In genomic region chr3:9736831-9737230, GRCh38 we compare ENCODE assay signal across 19 cellular contexts. TPM values are rescaled to one million over a fixed set of nuclear protein-coding genes. Genes with fewer than 3 reads are reported as not detected.
A peak's percentile ranks its signal among the peaks of the same experiment; 100 is the strongest.
DNase-seq lines count a peak whose midpoint lies in the region; ATAC-seq, FAIRE-seq and TF ChIP-seq lines count a peak whose summit lies in the region.
"Had no signal": no experiment of that assay in that cellular context is flagged by ENCODE, and none has a peak within 500 bp of the region (broad histone marks: within the 10 kb centered on the region; RNA-seq: fewer than 3 reads in every experiment).

No MANE protein-coding gene starts in this region.

- TF ChIP-seq RAD21 in K562 (CRISPR knock-in tag; conservative IDR thresholded peaks at IDR 0.05 in 1 of 2, IDR thresholded peaks at IDR 0.05 in 1 of 2) = no peak

- H3K27me3 ChIP-seq in K562 (ENCODE audit: control insufficient read depth in 2 of 2, insufficient read depth in 2 of 2, low read length in 2 of 2) = no peaks in the 10 kb centered on the region
- H3K27me3 ChIP-seq: neutrophil had no signal

- TF ChIP-seq CTCF in K562 (IDR thresholded peaks at IDR 0.05 in 2 of 3, conservative IDR thresholded peaks at IDR 0.05 in 1 of 3; ENCODE audit: insufficient read depth in 2 of 3, low read depth in 1 of 3, low read length in 3 of 3) (no peak), neural crest cell (conservative IDR thresholded peaks at IDR 0.05) (no peak)

- BruUV-seq in K562 (replicated peaks; lab: Mats Ljungman, UMichigan) = no TSS peak

- no peak overlapping the region for H2AFZ ChIP-seq in K562 (ENCODE audit: low read depth, low read length)

- TF ChIP-seq EP300 in K562 (IDR thresholded peaks at IDR 0.05; ENCODE audit: low read length) = no peak

- no peak overlapping the region for H3K4me3 ChIP-seq in K562

- peak overlapping the region; percentile 8 for H3K27ac Mint-ChIP-seq in activated CD8-positive, alpha-beta memory T cell treated with anti-CD3 and anti-CD28 coated beads, Interleukin-2, amount 10 ng/mL, durations not matched to agents 7 days and 5 days
- no peak overlapping the region for H3K27ac Mint-ChIP-seq in neural crest cell (ENCODE audit: unreplicated experiment)
- no peak overlapping the region for H3K27ac Mint-ChIP-seq in activated T-helper 1 cell treated with anti-CD3 and anti-CD28 coated beads, Interleukin-12 subunit alpha, Interleukin-12 subunit beta, Interleukin-2, Interleukin-4 antibody, amounts not matched to agents 30 ng/mL and 10 ng/mL and 1 ng/mL, durations not matched to agents 14 hours and 24 hours and 36 hours

- 67% methylated on average over 2 of the region's 2 CpGs for WGBS in K562 (ENCODE audit: insufficient coverage, low coverage, missing lambda C conversion rate)

- H3K9me3 Mint-ChIP-seq in activated CD8-positive, alpha-beta memory T cell treated with anti-CD3 and anti-CD28 coated beads, Interleukin-2, amount 10 ng/mL, durations not matched to agents 7 days and 5 days (ENCODE audit: low read depth) = no peaks in the 10 kb centered on the region
- no peaks in the 10 kb centered on the region for H3K9me3 Mint-ChIP-seq in neural crest cell
- H3K9me3 Mint-ChIP-seq in activated T-helper 1 cell treated with anti-CD3 and anti-CD28 coated beads, Interleukin-12 subunit alpha, Interleukin-12 subunit beta, Interleukin-2, Interleukin-4 antibody, amounts not matched to agents 30 ng/mL and 10 ng/mL and 1 ng/mL, durations not matched to agents 14 hours and 24 hours and 36 hours = no peaks in the 10 kb centered on the region

- peaks cover 49% of the 10 kb centered on the region for H3K4me1 Mint-ChIP-seq in activated CD8-positive, alpha-beta memory T cell treated with anti-CD3 and anti-CD28 coated beads, Interleukin-2, amount 10 ng/mL, durations not matched to agents 7 days and 5 days
- peaks cover 17% of the 10 kb centered on the region for H3K4me1 Mint-ChIP-seq in neural crest cell
- H3K4me1 Mint-ChIP-seq in activated T-helper 1 cell treated with anti-CD3 and anti-CD28 coated beads, Interleukin-12 subunit alpha, Interleukin-12 subunit beta, Interleukin-2, Interleukin-4 antibody, amounts not matched to agents 30 ng/mL and 10 ng/mL and 1 ng/mL, durations not matched to agents 14 hours and 24 hours and 36 hours (ENCODE audit: low read depth) = peaks cover 46% of the 10 kb centered on the region

- H3K9ac ChIP-seq in K562 (ENCODE audit: insufficient read depth in 1 of 2, low read depth in 2 of 2, low read length in 2 of 2) = no peak overlapping the region

- in situ Hi-C loops in K562 (cut with MboI) = no loop called here

- DNase-seq in activated CD8-positive, alpha-beta memory T cell treated with anti-CD3 and anti-CD28 coated beads, Interleukin-2, amount 10 ng/mL, durations not matched to agents 7 days and 5 days = no peak
- no peak for DNase-seq in activated CD8-positive, alpha-beta memory T cell treated with anti-CD3 and anti-CD28 coated beads, Interleukin-2, amount 50 U/mL, for 48 hours
- DNase-seq in HUDEP-2 (lab: John Stamatoyannopoulos, UW; ENCODE audit: unreplicated experiment in 76 of 76) (peak in 72 of 76 experiments; percentile 9 to 85 (median 55)), K562 (ENCODE audit: extremely low read depth in 1 of 4, low spot score in 3 of 4) (no peak), neural crest cell (ENCODE audit: low read depth, low spot score) (no peak), NCI-H2081 treated with DMSO at 0.1 percent for 48 hours (lab: John Stamatoyannopoulos, UW) (no peak)
- DNase-seq in activated T-helper 1 cell treated with anti-CD3 and anti-CD28 coated beads, Interleukin-12 subunit alpha, Interleukin-12 subunit beta, Interleukin-2, Interleukin-4 antibody, amounts not matched to agents 30 ng/mL and 10 ng/mL and 1 ng/mL, durations not matched to agents 14 hours and 24 hours and 36 hours (ENCODE audit: low spot score) = no peak
- DNase-seq: central memory CD4-positive, alpha-beta T cell; NCI-H1436 treated with DMSO at 0.1 percent for 48 hours; NCI-H82 had no signal

- H3K27ac ChIP-seq in K562 (ENCODE audit: extremely low read depth, low read depth, low read length) = no peak overlapping the region
- H3K27ac ChIP-seq: C4-2B, neutrophil had no signal

- H3K36me3 ChIP-seq in K562 (ENCODE audit: control insufficient read depth, insufficient read depth, low read length) = peaks cover 89% of the 10 kb centered on the region

- FAIRE-seq in K562 (lab: Jason Lieb, UNC) = no peak
- FAIRE-seq: GM12891, RCC 7860 had no signal

- peaks cover 23% of the 10 kb centered on the region for H4K20me1 ChIP-seq in K562 (replicated peaks; ENCODE audit: control insufficient read depth, insufficient read depth, low read length)

- H3K4me2 ChIP-seq in K562 (ENCODE audit: insufficient read depth, low read length) = no peak overlapping the region

- TF ChIP-seq POLR2A in K562 (conservative IDR thresholded peaks at IDR 0.05) = no peak

- POLR2A ChIA-PET in K562 (lab: Yijun Ruan, JAX) = interaction anchor here (0.5 to 3.6 kb wide), 11 partner anchors 10 to 547 kb away, joined by 3 to 58 read pairs (median 3); partner anchors contain the start of gene OGG1

- CTCF ChIA-PET in activated CD8-positive, alpha-beta memory T cell treated with anti-CD3 and anti-CD28 coated beads, Interleukin-2, amount 10 ng/mL, durations not matched to agents 7 days and 5 days (lab: Charles Lee) = interaction anchor here (1.4 to 3.9 kb wide), 3 partner anchors 10 to 383 kb away, joined by 4 to 16 read pairs (median 7); partner anchors contain the start of genes ARPC4 and TADA3
- CTCF ChIA-PET in K562 (lab: Yijun Ruan, JAX; ENCODE audit: low intra/inter-chr PET ratio) = no interaction called here

- peaks cover 12 to 21% of the 10 kb centered on the region in 2 experiments; a peak in 4 of 5 replicates for H3K4me1 ChIP-seq in K562 (replicated peaks in 1 of 2; ENCODE audit: control insufficient read depth in 2 of 2, insufficient read depth in 2 of 2, low read length in 2 of 2)

- no peak overlapping the region for H3K4me3 Mint-ChIP-seq in activated CD8-positive, alpha-beta memory T cell treated with anti-CD3 and anti-CD28 coated beads, Interleukin-2, amount 10 ng/mL, durations not matched to agents 7 days and 5 days
- H3K4me3 Mint-ChIP-seq in neural crest cell = peak overlapping the region; percentile 44
- no peak overlapping the region for H3K4me3 Mint-ChIP-seq in activated T-helper 1 cell treated with anti-CD3 and anti-CD28 coated beads, Interleukin-12 subunit alpha, Interleukin-12 subunit beta, Interleukin-2, Interleukin-4 antibody, amounts not matched to agents 30 ng/mL and 10 ng/mL and 1 ng/mL, durations not matched to agents 14 hours and 24 hours and 36 hours

- peaks cover 48% of the 10 kb centered on the region for H3K36me3 Mint-ChIP-seq in activated CD8-positive, alpha-beta memory T cell treated with anti-CD3 and anti-CD28 coated beads, Interleukin-2, amount 10 ng/mL, durations not matched to agents 7 days and 5 days
- H3K36me3 Mint-ChIP-seq in neural crest cell (ENCODE audit: low read depth) = no peaks in the 10 kb centered on the region
- peaks cover 60% of the 10 kb centered on the region for H3K36me3 Mint-ChIP-seq in activated T-helper 1 cell treated with anti-CD3 and anti-CD28 coated beads, Interleukin-12 subunit alpha, Interleukin-12 subunit beta, Interleukin-2, Interleukin-4 antibody, amounts not matched to agents 30 ng/mL and 10 ng/mL and 1 ng/mL, durations not matched to agents 14 hours and 24 hours and 36 hours (ENCODE audit: low read depth)

- H3K9me1 ChIP-seq in K562 (ENCODE audit: control insufficient read depth, insufficient read depth, low read length) = no peaks in the 10 kb centered on the region

- H3K79me2 ChIP-seq in K562 (ENCODE audit: control insufficient read depth, insufficient read depth, low read length) = peaks cover 51% of the 10 kb centered on the region

- intact Hi-C loops in K562 (cut with micrococcal nuclease) = no loop called here
- intact Hi-C loops in activated T-helper 1 cell treated with anti-CD3 and anti-CD28 coated beads, Interleukin-12 subunit alpha, Interleukin-12 subunit beta, Interleukin-2, Interleukin-4 antibody, amounts not matched to agents 30 ng/mL and 10 ng/mL and 1 ng/mL, durations not matched to agents 14 hours and 24 hours and 36 hours (cut with micrococcal nuclease) = no loop called here

- H3K9me3 ChIP-seq in K562 (replicated peaks; ENCODE audit: control insufficient read depth, insufficient read depth, low read depth, low read length) = no peaks in the 10 kb centered on the region
- H3K9me3 ChIP-seq: neutrophil had no signal

- ATAC-seq in activated CD8-positive, alpha-beta memory T cell treated with anti-CD3 and anti-CD28 coated beads, Interleukin-2, amount 10 ng/mL, durations not matched to agents 7 days and 5 days = no peak
- no peak for ATAC-seq in K562
- no peak for ATAC-seq in GM18870 (IDR thresholded peaks at IDR 0.05; ENCODE audit: unreplicated experiment)
- ATAC-seq: esophagus mucosa, left lobe of liver had no signal

- H3K27me3 Mint-ChIP-seq in activated CD8-positive, alpha-beta memory T cell treated with anti-CD3 and anti-CD28 coated beads, Interleukin-2, amount 10 ng/mL, durations not matched to agents 7 days and 5 days = no peaks in the 10 kb centered on the region
- H3K27me3 Mint-ChIP-seq in neural crest cell (ENCODE audit: low read depth) = no peaks in the 10 kb centered on the region
- H3K27me3 Mint-ChIP-seq in activated T-helper 1 cell treated with anti-CD3 and anti-CD28 coated beads, Interleukin-12 subunit alpha, Interleukin-12 subunit beta, Interleukin-2, Interleukin-4 antibody, amounts not matched to agents 30 ng/mL and 10 ng/mL and 1 ng/mL, durations not matched to agents 14 hours and 24 hours and 36 hours (ENCODE audit: insufficient read depth) = no peaks in the 10 kb centered on the region

RNA-seq across cellular contexts. Expression of gene BRPF1, which starts 5.3 kb away (rescaled TPM):
- 10 to 100 TPM; 48.1 to 50.1 TPM for total RNA-seq in activated CD8-positive, alpha-beta memory T cell treated with anti-CD3 and anti-CD28 coated beads, Interleukin-2, amount 10 ng/mL, durations not matched to agents 7 days and 5 days
- 33.6 and 67.8 TPM in 2 replicates for total RNA-seq in K562 (2011; cell fraction: chromatin; rRNA removed; ENCODE audit: low replicate concordance)
- 33.7 and 49.2 TPM in 2 replicates for total RNA-seq in K562 (2011; cell fraction: nucleolus; rRNA removed)
- 26.6 and 32.0 TPM in 2 replicates for total RNA-seq in K562 (2011; cell fraction: nucleoplasm; rRNA removed)
- 29.9 and 38.9 TPM in 2 replicates for total RNA-seq in K562 (2014; rRNA removed)
- total RNA-seq in K562 (2014; rRNA removed; fragmentation: Illumina TruSeq; extraction: Trizol) = 12.6 and 13.5 TPM in 2 replicates
- total RNA-seq in K562 (2015; rRNA removed; fragmentation: Illumina TruSeq; extraction: Trizol) = 23.5 and 25.5 TPM in 2 replicates
- total RNA-seq in K562 (2021) = 40.2 and 40.6 TPM in 2 replicates
- polyA plus RNA-seq in K562 (2011; rRNA removed) = 12.7 and 16.6 TPM in 2 replicates
- polyA plus RNA-seq in K562 (2011; cell fraction: cytosol; rRNA removed) = 12.3 and 19.3 TPM in 2 replicates
- polyA plus RNA-seq in K562 (2011; cell fraction: nucleus; rRNA removed) = 46.8 and 95.4 TPM in 2 replicates
- 23.7 and 24.3 TPM in 2 replicates for polyA plus RNA-seq in K562 (2012)
- polyA plus RNA-seq in K562 (2014; fragmentation: Illumina TruSeq; extraction: Trizol) = 26.7 and 30.5 TPM in 2 replicates
- 1 to 10 TPM; 1.1 to 1.4 TPM for polyA plus RNA-seq in K562 (2014; fragmentation: Nextera tagmentation; extraction: Ambion mirVana)
- 26.0 and 32.8 TPM in 2 replicates for polyA plus RNA-seq in K562 (2014; rRNA removed)
- 14.6 and 16.9 TPM in 2 replicates for polyA minus RNA-seq in K562 (2011; rRNA and poly(A)+ RNA removed)
- 15.2 and 22.2 TPM in 2 replicates for polyA minus RNA-seq in K562 (2011; cell fraction: cytosol; rRNA and poly(A)+ RNA removed)
- polyA minus RNA-seq in K562 (2011; cell fraction: nucleus; rRNA and poly(A)+ RNA removed) = 24.9 and 29.5 TPM in 2 replicates
- 36.9 and 39.2 TPM in 2 replicates for total RNA-seq in neural crest cell
- total RNA-seq in activated T-helper 1 cell treated with anti-CD3 and anti-CD28 coated beads, Interleukin-12 subunit alpha, Interleukin-12 subunit beta, Interleukin-2, Interleukin-4 antibody, amounts not matched to agents 30 ng/mL and 10 ng/mL and 1 ng/mL, durations not matched to agents 14 hours and 24 hours and 36 hours = 44.6 and 45.9 TPM in 2 replicates

RNA-seq across cellular contexts. Expression of gene OGG1, which starts 12.9 kb away (rescaled TPM):
- total RNA-seq in activated CD8-positive, alpha-beta memory T cell treated with anti-CD3 and anti-CD28 coated beads, Interleukin-2, amount 10 ng/mL, durations not matched to agents 7 days and 5 days = 10 to 100 TPM; 32.1 to 34.5 TPM
- total RNA-seq in K562 (2011; cell fraction: chromatin; rRNA removed; ENCODE audit: low replicate concordance) = 74.9 and 150 TPM in 2 replicates
- total RNA-seq in K562 (2011; cell fraction: nucleolus; rRNA removed) = 93.6 and 122 TPM in 2 replicates
- total RNA-seq in K562 (2011; cell fraction: nucleoplasm; rRNA removed) = 99.4 and 140 TPM in 2 replicates
- 27.6 and 39.3 TPM in 2 replicates for total RNA-seq in K562 (2014; rRNA removed)
- total RNA-seq in K562 (2014; rRNA removed; fragmentation: Illumina TruSeq; extraction: Trizol) = 14.6 and 18.2 TPM in 2 replicates
- 26.4 and 27.5 TPM in 2 replicates for total RNA-seq in K562 (2015; rRNA removed; fragmentation: Illumina TruSeq; extraction: Trizol)
- total RNA-seq in K562 (2021) = 23.6 and 25.7 TPM in 2 replicates
- 26.6 and 31.0 TPM in 2 replicates for polyA plus RNA-seq in K562 (2011; rRNA removed)
- polyA plus RNA-seq in K562 (2011; cell fraction: cytosol; rRNA removed) = 27.6 and 51.7 TPM in 2 replicates
- polyA plus RNA-seq in K562 (2011; cell fraction: nucleus; rRNA removed) = 41.4 and 56.0 TPM in 2 replicates
- polyA plus RNA-seq in K562 (2012) = 23.4 and 31.1 TPM in 2 replicates
- polyA plus RNA-seq in K562 (2014; fragmentation: Illumina TruSeq; extraction: Trizol) = 32.3 and 33.0 TPM in 2 replicates
- polyA plus RNA-seq in K562 (2014; fragmentation: Nextera tagmentation; extraction: Ambion mirVana) = 10 to 100 TPM in 1 of 2 experiments, 1 to 10 TPM in 1; 6.6 to 12.0 TPM
- polyA plus RNA-seq in K562 (2014; rRNA removed) = 24.4 and 26.5 TPM in 2 replicates
- polyA minus RNA-seq in K562 (2011; rRNA and poly(A)+ RNA removed) = 38.9 and 47.9 TPM in 2 replicates
- polyA minus RNA-seq in K562 (2011; cell fraction: cytosol; rRNA and poly(A)+ RNA removed) = 16.7 and 29.9 TPM in 2 replicates
- 52.4 and 57.1 TPM in 2 replicates for polyA minus RNA-seq in K562 (2011; cell fraction: nucleus; rRNA and poly(A)+ RNA removed)
- 38.6 and 39.8 TPM in 2 replicates for total RNA-seq in neural crest cell
- 40.2 and 40.6 TPM in 2 replicates for total RNA-seq in activated T-helper 1 cell treated with anti-CD3 and anti-CD28 coated beads, Interleukin-12 subunit alpha, Interleukin-12 subunit beta, Interleukin-2, Interleukin-4 antibody, amounts not matched to agents 30 ng/mL and 10 ng/mL and 1 ng/mL, durations not matched to agents 14 hours and 24 hours and 36 hours

RNA-seq across cellular contexts. Expression of gene CAMK1, which starts 32.9 kb away (rescaled TPM):
- total RNA-seq in activated CD8-positive, alpha-beta memory T cell treated with anti-CD3 and anti-CD28 coated beads, Interleukin-2, amount 10 ng/mL, durations not matched to agents 7 days and 5 days = 10 to 100 TPM; 31.7 to 57.7 TPM
- 2.0 and 4.8 TPM in 2 replicates for total RNA-seq in K562 (2011; cell fraction: chromatin; rRNA removed; ENCODE audit: low replicate concordance)
- total RNA-seq in K562 (2011; cell fraction: nucleolus; rRNA removed) = 4.2 and 4.6 TPM in 2 replicates
- 2.3 and 3.2 TPM in 2 replicates for total RNA-seq in K562 (2011; cell fraction: nucleoplasm; rRNA removed)
- total RNA-seq in K562 (2014; rRNA removed) = 10.7 and 13.9 TPM in 2 replicates
- 4.4 and 4.7 TPM in 2 replicates for total RNA-seq in K562 (2014; rRNA removed; fragmentation: Illumina TruSeq; extraction: Trizol)
- total RNA-seq in K562 (2015; rRNA removed; fragmentation: Illumina TruSeq; extraction: Trizol) = 6.1 and 6.6 TPM in 2 replicates
- total RNA-seq in K562 (2021) = 5.2 and 6.2 TPM in 2 replicates
- polyA plus RNA-seq in K562 (2011; rRNA removed) = 7.3 and 8.4 TPM in 2 replicates
- polyA plus RNA-seq in K562 (2011; cell fraction: cytosol; rRNA removed) = 5.8 and 12.1 TPM in 2 replicates
- 6.0 and 9.9 TPM in 2 replicates for polyA plus RNA-seq in K562 (2011; cell fraction: nucleus; rRNA removed)
- polyA plus RNA-seq in K562 (2012) = 7.7 and 9.7 TPM in 2 replicates
- 6.0 and 6.2 TPM in 2 replicates for polyA plus RNA-seq in K562 (2014; fragmentation: Illumina TruSeq; extraction: Trizol)
- polyA plus RNA-seq in K562 (2014; fragmentation: Nextera tagmentation; extraction: Ambion mirVana) = under 1 TPM; 0.23 to 0.39 TPM
- 7.7 and 10.6 TPM in 2 replicates for polyA plus RNA-seq in K562 (2014; rRNA removed)
- polyA minus RNA-seq in K562 (2011; rRNA and poly(A)+ RNA removed) = 2.6 and 2.9 TPM in 2 replicates
- polyA minus RNA-seq in K562 (2011; cell fraction: cytosol; rRNA and poly(A)+ RNA removed) = 3.1 and 3.6 TPM in 2 replicates
- polyA minus RNA-seq in K562 (2011; cell fraction: nucleus; rRNA and poly(A)+ RNA removed) = 1.3 and 2.4 TPM in 2 replicates
- 19.5 and 22.5 TPM in 2 replicates for total RNA-seq in neural crest cell
- total RNA-seq in activated T-helper 1 cell treated with anti-CD3 and anti-CD28 coated beads, Interleukin-12 subunit alpha, Interleukin-12 subunit beta, Interleukin-2, Interleukin-4 antibody, amounts not matched to agents 30 ng/mL and 10 ng/mL and 1 ng/mL, durations not matched to agents 14 hours and 24 hours and 36 hours = 55.0 and 57.8 TPM in 2 replicates

RNA-seq across cellular contexts. Expression of gene CPNE9, which starts 33.2 kb away (rescaled TPM):
- total RNA-seq in activated CD8-positive, alpha-beta memory T cell treated with anti-CD3 and anti-CD28 coated beads, Interleukin-2, amount 10 ng/mL, durations not matched to agents 7 days and 5 days = not detected
- total RNA-seq in K562 (2011; cell fraction: chromatin; rRNA removed; ENCODE audit: low replicate concordance) = not detected in 2 replicates
- not detected in 2 replicates for total RNA-seq in K562 (2011; cell fraction: nucleolus; rRNA removed)
- 0.46 TPM in 1 of 2 replicates, not detected in the other for total RNA-seq in K562 (2011; cell fraction: nucleoplasm; rRNA removed)
- total RNA-seq in K562 (2014; rRNA removed) (0.49 TPM in 1 of 2 replicates, not detected in the other), K562 (2014; rRNA removed; fragmentation: Illumina TruSeq; extraction: Trizol) (0.22 TPM in 1 of 2 replicates, not detected in the other), K562 (2015; rRNA removed; fragmentation: Illumina TruSeq; extraction: Trizol) (0.33 TPM in 1 of 2 replicates, not detected in the other), K562 (2021) (not detected in 2 replicates), neural crest cell (0.48 and 1.3 TPM in 2 replicates)
- polyA plus RNA-seq in K562 (2011; rRNA removed) (0.19 and 0.33 TPM in 2 replicates), K562 (2014; fragmentation: Illumina TruSeq; extraction: Trizol) (0.51 TPM in 1 of 2 replicates, not detected in the other), K562 (2014; fragmentation: Nextera tagmentation; extraction: Ambion mirVana) (under 1 TPM; 0.25 to 0.56 TPM), K562 (2014; rRNA removed) (0.24 and 0.34 TPM in 2 replicates)
- 0.03 and 0.34 TPM in 2 replicates for polyA plus RNA-seq in K562 (2011; cell fraction: cytosol; rRNA removed)
- polyA plus RNA-seq in K562 (2011; cell fraction: nucleus; rRNA removed) = 0.33 and 0.48 TPM in 2 replicates
- polyA plus RNA-seq in K562 (2012) = 0.36 and 0.91 TPM in 2 replicates
- polyA minus RNA-seq in K562 (2011; rRNA and poly(A)+ RNA removed) = not detected in 2 replicates
- polyA minus RNA-seq in K562 (2011; cell fraction: cytosol; rRNA and poly(A)+ RNA removed) = not detected in 2 replicates
- not detected in 2 replicates for polyA minus RNA-seq in K562 (2011; cell fraction: nucleus; rRNA and poly(A)+ RNA removed)
- 0.93 TPM in 1 of 2 replicates, not detected in the other for total RNA-seq in activated T-helper 1 cell treated with anti-CD3 and anti-CD28 coated beads, Interleukin-12 subunit alpha, Interleukin-12 subunit beta, Interleukin-2, Interleukin-4 antibody, amounts not matched to agents 30 ng/mL and 10 ng/mL and 1 ng/mL, durations not matched to agents 14 hours and 24 hours and 36 hours
- total RNA-seq: esophagus mucosa, left lobe of liver, mononuclear cell, renal cortical epithelial cell had no signal

RNA-seq across cellular contexts. Expression of gene TADA3, which starts 55.4 kb away (rescaled TPM):
- total RNA-seq in activated CD8-positive, alpha-beta memory T cell treated with anti-CD3 and anti-CD28 coated beads, Interleukin-2, amount 10 ng/mL, durations not matched to agents 7 days and 5 days = 10 to 100 TPM; 89.8 to 90.6 TPM
- total RNA-seq in K562 (2011; cell fraction: chromatin; rRNA removed; ENCODE audit: low replicate concordance) = 29.0 and 52.4 TPM in 2 replicates
- total RNA-seq in K562 (2011; cell fraction: nucleolus; rRNA removed) = 42.1 and 48.7 TPM in 2 replicates
- 34.6 and 42.7 TPM in 2 replicates for total RNA-seq in K562 (2011; cell fraction: nucleoplasm; rRNA removed)
- total RNA-seq in K562 (2014; rRNA removed) = 110 and 136 TPM in 2 replicates
- total RNA-seq in K562 (2014; rRNA removed; fragmentation: Illumina TruSeq; extraction: Trizol) = 32.7 and 40.6 TPM in 2 replicates
- 74.5 and 74.8 TPM in 2 replicates for total RNA-seq in K562 (2015; rRNA removed; fragmentation: Illumina TruSeq; extraction: Trizol)
- 85.8 and 89.7 TPM in 2 replicates for total RNA-seq in K562 (2021)
- 60.6 and 62.8 TPM in 2 replicates for polyA plus RNA-seq in K562 (2011; rRNA removed)
- 74.1 and 114 TPM in 2 replicates for polyA plus RNA-seq in K562 (2011; cell fraction: cytosol; rRNA removed)
- polyA plus RNA-seq in K562 (2011; cell fraction: nucleus; rRNA removed) = 61.6 and 83.0 TPM in 2 replicates
- polyA plus RNA-seq in K562 (2012) = 75.7 and 143 TPM in 2 replicates
- polyA plus RNA-seq in K562 (2014; fragmentation: Illumina TruSeq; extraction: Trizol) = 97.8 and 103 TPM in 2 replicates
- polyA plus RNA-seq in K562 (2014; fragmentation: Nextera tagmentation; extraction: Ambion mirVana) = 1 to 10 TPM; 4.1 to 6.3 TPM
- 91.6 and 94.0 TPM in 2 replicates for polyA plus RNA-seq in K562 (2014; rRNA removed)
- 29.9 and 37.5 TPM in 2 replicates for polyA minus RNA-seq in K562 (2011; rRNA and poly(A)+ RNA removed)
- polyA minus RNA-seq in K562 (2011; cell fraction: cytosol; rRNA and poly(A)+ RNA removed) = 52.9 and 57.8 TPM in 2 replicates
- 19.1 and 22.5 TPM in 2 replicates for polyA minus RNA-seq in K562 (2011; cell fraction: nucleus; rRNA and poly(A)+ RNA removed)
- total RNA-seq in neural crest cell = 70.0 and 73.2 TPM in 2 replicates
- total RNA-seq in activated T-helper 1 cell treated with anti-CD3 and anti-CD28 coated beads, Interleukin-12 subunit alpha, Interleukin-12 subunit beta, Interleukin-2, Interleukin-4 antibody, amounts not matched to agents 30 ng/mL and 10 ng/mL and 1 ng/mL, durations not matched to agents 14 hours and 24 hours and 36 hours = 63.4 and 63.6 TPM in 2 replicates

Comparison
In these comparisons a context has a peak if more than half of its experiments do, and no peak if none do; other contexts are left out.
1. DNase-seq: peak in HUDEP-2 (72 of 76); none in activated CD8-positive, alpha-beta memory T cell treated with anti-CD3 and anti-CD28 coated beads, Interleukin-2, amount 10 ng/mL, durations not matched to agents 7 days and 5 days (single experiment), activated CD8-positive, alpha-beta memory T cell treated with anti-CD3 and anti-CD28 coated beads, Interleukin-2, amount 50 U/mL, for 48 hours (single experiment), K562 (0 of 4), neural crest cell (single experiment), activated T-helper 1 cell treated with anti-CD3 and anti-CD28 coated beads, Interleukin-12 subunit alpha, Interleukin-12 subunit beta, Interleukin-2, Interleukin-4 antibody, amounts not matched to agents 30 ng/mL and 10 ng/mL and 1 ng/mL, durations not matched to agents 14 hours and 24 hours and 36 hours (single experiment) and NCI-H2081 treated with DMSO at 0.1 percent for 48 hours (single experiment).